In the genomic region with DNA sequence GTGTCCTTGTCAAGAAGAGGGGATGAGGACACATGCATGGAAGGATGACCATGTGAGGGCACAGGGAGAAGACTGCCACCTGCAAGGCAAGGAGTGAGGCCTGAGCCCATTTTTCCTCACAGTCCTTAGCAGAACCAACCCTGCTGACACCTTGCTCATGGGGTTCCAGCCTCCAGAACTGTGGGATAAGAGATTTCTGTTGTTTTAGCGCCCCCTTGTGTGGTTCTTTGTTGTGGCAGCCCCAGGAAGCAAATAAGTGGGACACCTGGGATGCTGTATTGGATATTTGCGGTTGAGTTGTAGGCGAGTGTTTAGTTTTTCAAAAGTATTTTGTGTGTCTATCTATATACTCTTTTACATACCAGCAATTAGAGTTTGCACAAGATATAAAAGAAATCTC, we compare ENCODE assay signal across 13 cellular contexts.
A peak's percentile ranks its signal among the peaks of the same experiment; 100 is the strongest.
DNase-seq lines count a peak whose midpoint lies in the region; ATAC-seq and TF ChIP-seq lines count a peak whose summit lies in the region.
"Had no signal": no experiment of that assay in that cellular context is flagged by ENCODE, and none has a peak within 500 bp of the region (broad histone marks: within the 10 kb centered on the region; RNA-seq: fewer than 3 reads in every experiment).

No MANE protein-coding gene starts in this region.

- no peak overlapping the region for H3K4me3 Mint-ChIP-seq in activated naive CD4-positive, alpha-beta T cell treated with anti-CD3 and anti-CD28 coated beads for 36 hours
- no peak overlapping the region for H3K4me3 Mint-ChIP-seq in chondrocyte (ENCODE audit: unreplicated experiment)
- no peak overlapping the region for H3K4me3 Mint-ChIP-seq in naive thymus-derived CD4-positive, alpha-beta T cell

- H3K27ac Mint-ChIP-seq in activated naive CD4-positive, alpha-beta T cell treated with anti-CD3 and anti-CD28 coated beads for 36 hours: no peak overlapping the region
- H3K27ac Mint-ChIP-seq in chondrocyte (ENCODE audit: unreplicated experiment): no peak overlapping the region
- H3K27ac Mint-ChIP-seq in naive thymus-derived CD4-positive, alpha-beta T cell: no peak overlapping the region

- H3K27me3 ChIP-seq in naive thymus-derived CD4-positive, alpha-beta T cell (ENCODE audit: control insufficient read depth in 2 of 2, insufficient read depth in 2 of 2, low read length in 2 of 2): no peaks in the 10 kb centered on the region
- H3K27me3 ChIP-seq: heart left ventricle had no signal

- intact Hi-C loops in activated naive CD4-positive, alpha-beta T cell treated with anti-CD3 and anti-CD28 coated beads for 36 hours (cut with micrococcal nuclease): loop anchor here (1.0 kb wide), 1 partner anchor 147 kb away; no protein-coding TSS in a partner anchor
- intact Hi-C loops in naive thymus-derived CD4-positive, alpha-beta T cell (cut with micrococcal nuclease): loop anchor here in 1 of 2 donors (2.0 kb wide), 1 partner anchor 147 kb away; no protein-coding TSS in a partner anchor

- TF ChIP-seq CTCF in chondrocyte (IDR thresholded peaks at IDR 0.05): peak; percentile 63
- peak; percentile 41 for TF ChIP-seq CTCF in retinal pigment epithelial cell (conservative IDR thresholded peaks at IDR 0.05; ENCODE audit: low read depth, low read length)

- no peak for ATAC-seq in naive thymus-derived CD4-positive, alpha-beta T cell
- ATAC-seq: heart left ventricle, Right ventricle myocardium inferior had no signal

- no peaks in the 10 kb centered on the region for H3K36me3 ChIP-seq in naive thymus-derived CD4-positive, alpha-beta T cell (ENCODE audit: control insufficient read depth in 2 of 3, insufficient read depth in 3 of 3, low read length in 3 of 3)
- H3K36me3 ChIP-seq: heart left ventricle had no signal

- H3K9me3 Mint-ChIP-seq in activated naive CD4-positive, alpha-beta T cell treated with anti-CD3 and anti-CD28 coated beads for 36 hours: no peaks in the 10 kb centered on the region
- H3K9me3 Mint-ChIP-seq in chondrocyte (ENCODE audit: low read depth): peaks cover 7% of the 10 kb centered on the region
- H3K9me3 Mint-ChIP-seq in naive thymus-derived CD4-positive, alpha-beta T cell: no peaks in the 10 kb centered on the region

- no peaks in the 10 kb centered on the region for H3K36me3 Mint-ChIP-seq in activated naive CD4-positive, alpha-beta T cell treated with anti-CD3 and anti-CD28 coated beads for 36 hours (ENCODE audit: low read depth)
- H3K36me3 Mint-ChIP-seq in chondrocyte (ENCODE audit: low read depth): no peaks in the 10 kb centered on the region
- no peaks in the 10 kb centered on the region for H3K36me3 Mint-ChIP-seq in naive thymus-derived CD4-positive, alpha-beta T cell

- H3K9me3 ChIP-seq in naive thymus-derived CD4-positive, alpha-beta T cell (ENCODE audit: control insufficient read depth in 2 of 3, low read length in 3 of 3): no peaks in the 10 kb centered on the region
- H3K9me3 ChIP-seq: heart left ventricle had no signal

- H3K27ac ChIP-seq in naive thymus-derived CD4-positive, alpha-beta T cell (ENCODE audit: low read depth, low read length): no peak overlapping the region
- H3K27ac ChIP-seq: heart left ventricle had no signal

- CTCF ChIA-PET in activated naive CD4-positive, alpha-beta T cell treated with anti-CD3 and anti-CD28 coated beads for 36 hours (lab: Charles Lee): no interaction called here
- CTCF ChIA-PET in naive thymus-derived CD4-positive, alpha-beta T cell (lab: Charles Lee): no interaction called here

- peaks cover 2% of the 10 kb centered on the region for H3K27me3 Mint-ChIP-seq in activated naive CD4-positive, alpha-beta T cell treated with anti-CD3 and anti-CD28 coated beads for 36 hours (ENCODE audit: low read depth)
- H3K27me3 Mint-ChIP-seq in chondrocyte (ENCODE audit: low read depth): peaks cover 10% of the 10 kb centered on the region
- H3K27me3 Mint-ChIP-seq in naive thymus-derived CD4-positive, alpha-beta T cell: peaks cover 10 to 27% (median 22%) of the 10 kb centered on the region in 5 donors

- POLR2A ChIA-PET in naive thymus-derived CD4-positive, alpha-beta T cell (lab: Charles Lee): no interaction called here

- H3K4me1 ChIP-seq in naive thymus-derived CD4-positive, alpha-beta T cell (ENCODE audit: control insufficient read depth in 2 of 2, insufficient read depth in 2 of 2, low read length in 2 of 2): no peaks in the 10 kb centered on the region

- no peaks in the 10 kb centered on the region for H3K4me1 Mint-ChIP-seq in activated naive CD4-positive, alpha-beta T cell treated with anti-CD3 and anti-CD28 coated beads for 36 hours (ENCODE audit: low read depth)
- peaks cover 24% of the 10 kb centered on the region for H3K4me1 Mint-ChIP-seq in chondrocyte (ENCODE audit: low read depth)
- H3K4me1 Mint-ChIP-seq in naive thymus-derived CD4-positive, alpha-beta T cell: no peaks in the 10 kb centered on the region

- DNase-seq in activated naive CD4-positive, alpha-beta T cell treated with anti-CD3 and anti-CD28 coated beads for 36 hours: peak; percentile 45
- DNase-seq in activated naive CD4-positive, alpha-beta T cell treated with anti-CD3 and anti-CD28 coated beads, Interleukin-2, amount 50 U/mL, for 16 hours: no peak
- DNase-seq in MV-4-11 (lab: John Stamatoyannopoulos, UW) (peak; percentile 9), chondrocyte (ENCODE audit: low spot score) (no peak), retinal pigment epithelial cell (ENCODE audit: low read depth) (no peak), SK-N-DZ (ENCODE audit: low spot score) (no peak)
- no peak for DNase-seq in central memory CD4-positive, alpha-beta T cell
- DNase-seq in naive thymus-derived CD4-positive, alpha-beta T cell: no peak
- DNase-seq: activated effector memory CD4-positive, alpha-beta T cell treated with anti-CD3 and anti-CD28 coated beads, Interleukin-2, amount 50 U/mL, for 16 hours; COR-L47; heart left ventricle; stimulated activated naive CD4-positive, alpha-beta T cell had no signal

- H3K4me3 ChIP-seq in retinal pigment epithelial cell (ENCODE audit: low read length): no peak overlapping the region
- no peak overlapping the region for H3K4me3 ChIP-seq in naive thymus-derived CD4-positive, alpha-beta T cell (ENCODE audit: low read length)
- H3K4me3 ChIP-seq: heart left ventricle had no signal

Comparison
In these comparisons a context has a peak if more than half of its experiments do, and no peak if none do; other contexts are left out.
1. DNase-seq: peak in activated naive CD4-positive, alpha-beta T cell treated with anti-CD3 and anti-CD28 coated beads for 36 hours (single experiment) and MV-4-11 (single experiment); none in activated naive CD4-positive, alpha-beta T cell treated with anti-CD3 and anti-CD28 coated beads, Interleukin-2, amount 50 U/mL, for 16 hours (single experiment), chondrocyte (single experiment), retinal pigment epithelial cell (single experiment), SK-N-DZ (single experiment), central memory CD4-positive, alpha-beta T cell (single experiment) and naive thymus-derived CD4-positive, alpha-beta T cell (0 of 9).